ENCODE assay signal across 32 cellular contexts in genomic region chr2:235497096-235497495, GRCh38. TPM values are rescaled to one million over a fixed set of nuclear protein-coding genes. Genes with fewer than 3 reads are reported as not detected.
A peak's percentile ranks its signal among the peaks of the same experiment; 100 is the strongest.
DNase-seq lines count a peak whose midpoint lies in the region; ATAC-seq, FAIRE-seq and TF ChIP-seq lines count a peak whose summit lies in the region.
"Had no signal": no experiment of that assay in that cellular context is flagged by ENCODE, and none has a peak within 500 bp of the region (broad histone marks: within the 10 kb centered on the region; RNA-seq: fewer than 3 reads in every experiment).

No MANE protein-coding gene starts in this region.

- H3K36me3 ChIP-seq in BLaER1 treated with 17β-estradiol and CSF1 and Interleukin-3, amounts not matched to agents 10 nM and 100 nM, result no peaks in the 10 kb centered on the region
- H3K36me3 ChIP-seq in HEK293 (ENCODE audit: control insufficient read depth in 2 of 2, insufficient read depth in 1 of 2, low read length in 2 of 2), result no peaks in the 10 kb centered on the region
- no peaks in the 10 kb centered on the region for H3K36me3 ChIP-seq in astrocyte (ENCODE audit: insufficient read depth, low read length)
- H3K36me3 ChIP-seq in neural cell (ENCODE audit: insufficient read depth, low read length), result no peaks in the 10 kb centered on the region
- H3K36me3 ChIP-seq: gastrocnemius medialis, left ventricle myocardium inferior, MG63, pancreas, uterus had no signal

- peak overlapping the region; percentile 93 to 100 (median 98); a peak in 21 of 22 replicates for H3K4me2 ChIP-seq in BLaER1 treated with 17β-estradiol and CSF1 and Interleukin-3, amounts not matched to agents 10 nM and 100 nM
- H3K4me2 ChIP-seq in astrocyte (ENCODE audit: low read length), result no peak overlapping the region
- peak overlapping the region; percentile 86 for H3K4me2 ChIP-seq in neural cell (ENCODE audit: low read length)

- H3K4me3 Mint-ChIP-seq in astrocyte (ENCODE audit: unreplicated experiment), result peak overlapping the region; percentile 90
- H3K4me3 Mint-ChIP-seq: activated naive CD8-positive, alpha-beta T cell treated with anti-CD3 and anti-CD28 coated beads, Interleukin-2, amount 10 ng/mL, durations not matched to agents 7 days and 5 days; activated T-cell treated with anti-CD3 and anti-CD28 coated beads, Interleukin-2, amount 50 U/mL, for 24 hours; T-helper 2 cell treated with Interferon-gamma antibody and Interleukin-4, amounts not matched to agents 5 μg/mL and 100 μg/mL, for 36 hours had no signal

- H3K9me3 Mint-ChIP-seq in astrocyte (ENCODE audit: unreplicated experiment), result no peaks in the 10 kb centered on the region
- H3K9me3 Mint-ChIP-seq: activated naive CD8-positive, alpha-beta T cell treated with anti-CD3 and anti-CD28 coated beads, Interleukin-2, amount 10 ng/mL, durations not matched to agents 7 days and 5 days; activated T-cell treated with anti-CD3 and anti-CD28 coated beads, Interleukin-2, amount 50 U/mL, for 24 hours; stimulated activated effector memory CD8-positive, alpha-beta T cell treated with anti-CD3 and anti-CD28 coated beads, Interleukin-12 subunit alpha, Interleukin-12 subunit beta, amount 100 ng/mL, for 72 hours; T-helper 2 cell treated with Interferon-gamma antibody and Interleukin-4, amounts not matched to agents 5 μg/mL and 100 μg/mL, for 36 hours had no signal

- no peak for DNase-seq in astrocyte (ENCODE audit: low read depth)
- no peak for DNase-seq in NCI-H226
- DNase-seq in SK-N-DZ (ENCODE audit: low spot score), result no peak
- DNase-seq: activated CD4-positive, alpha-beta T cell treated with anti-CD3 and anti-CD28 coated beads for 48 hours; activated CD8-positive, alpha-beta memory T cell treated with anti-CD3 and anti-CD28 coated beads for 24 hours; activated gamma-delta T cell; activated naive CD8-positive, alpha-beta T cell treated with anti-CD3 and anti-CD28 coated beads, Interleukin-2, amount 10 ng/mL, durations not matched to agents 7 days and 5 days; activated T-cell treated with anti-CD3 and anti-CD28 coated beads, Interleukin-2, amount 50 U/mL, for 24 hours; dermis blood vessel endothelial cell; DMS153; gastrocnemius medialis; HCEC 1CT; left ventricle myocardium inferior; MG63; naive thymus-derived CD8-positive, alpha-beta T cell; NCI-H2029; NCI-H774; OCI-M1; pancreas; stimulated activated CD4-positive, alpha-beta T cell treated with anti-CD3 and anti-CD28 coated beads, Interleukin-4, amount 100 ng/mL, for 24 hours; uterus had no signal

- peaks cover 0 to 3% (median 0%) of the 10 kb centered on the region in 11 experiments; a peak in 2 of 22 replicates for H3K9me3 ChIP-seq in BLaER1 treated with 17β-estradiol and CSF1 and Interleukin-3, amounts not matched to agents 10 nM and 100 nM (replicated peaks in 1 of 11)
- H3K9me3 ChIP-seq in HEK293 (ENCODE audit: control insufficient read depth, insufficient read depth, low read depth, low read length), result no peaks in the 10 kb centered on the region
- H3K9me3 ChIP-seq in astrocyte (ENCODE audit: insufficient read depth, low read depth, low read length), result no peaks in the 10 kb centered on the region
- H3K9me3 ChIP-seq in neural cell (ENCODE audit: low read length), result no peaks in the 10 kb centered on the region
- H3K9me3 ChIP-seq: gastrocnemius medialis, MG63, pancreas, uterus had no signal

- TF ChIP-seq RAD21 in neural cell (conservative IDR thresholded peaks at IDR 0.05), result peak; percentile 11

- H3K27ac ChIP-seq in BLaER1 treated with 17β-estradiol and CSF1 and Interleukin-3, amounts not matched to agents 10 nM and 100 nM, result no peak overlapping the region
- H3K27ac ChIP-seq in HEK293 (ENCODE audit: extremely low read depth, low read depth, low read length) (no peak overlapping the region), astrocyte (ENCODE audit: low read depth, low read length) (no peak overlapping the region), neural cell (ENCODE audit: low read length) (no peak overlapping the region)
- H3K27ac ChIP-seq: gastrocnemius medialis, left ventricle myocardium inferior, pancreas, uterus had no signal

- no peaks in the 10 kb centered on the region for H3K9me2 ChIP-seq in neural cell (ENCODE audit: insufficient read depth, low read length)

- no peak for ATAC-seq in activated CD4-positive, CD25-positive, alpha-beta regulatory T cell treated with anti-CD3 and anti-CD28 coated beads, Interleukin-2, amount 50 U/mL, for 24 hours
- no peak for ATAC-seq in GM18868 (IDR thresholded peaks at IDR 0.05; ENCODE audit: unreplicated experiment)
- ATAC-seq: gastrocnemius medialis; naive thymus-derived CD8-positive, alpha-beta T cell; pancreas; Right ventricle myocardium inferior; sciatic nerve; stimulated activated effector memory CD8-positive, alpha-beta T cell treated with anti-CD3 and anti-CD28 coated beads, Interleukin-12 subunit alpha, Interleukin-12 subunit beta, amount 100 ng/mL, for 72 hours had no signal

- no peak for TF ChIP-seq CTCF in HEK293 (tag by site-specific recombination; IDR thresholded peaks at IDR 0.05)
- TF ChIP-seq CTCF in astrocyte (IDR thresholded peaks at IDR 0.05; ENCODE audit: insufficient read depth, low read depth, low read length), result no peak
- TF ChIP-seq CTCF in neural cell (IDR thresholded peaks at IDR 0.05; ENCODE audit: poor library complexity, severe bottlenecking), result peak; percentile 21

- no peak overlapping the region for H3K27ac Mint-ChIP-seq in astrocyte (ENCODE audit: unreplicated experiment)
- H3K27ac Mint-ChIP-seq: activated naive CD8-positive, alpha-beta T cell treated with anti-CD3 and anti-CD28 coated beads, Interleukin-2, amount 10 ng/mL, durations not matched to agents 7 days and 5 days; activated T-cell treated with anti-CD3 and anti-CD28 coated beads, Interleukin-2, amount 50 U/mL, for 24 hours; CD14-positive monocyte; naive thymus-derived CD8-positive, alpha-beta T cell; stimulated activated effector memory CD8-positive, alpha-beta T cell treated with anti-CD3 and anti-CD28 coated beads, Interleukin-12 subunit alpha, Interleukin-12 subunit beta, amount 100 ng/mL, for 72 hours; T-helper 2 cell treated with Interferon-gamma antibody and Interleukin-4, amounts not matched to agents 5 μg/mL and 100 μg/mL, for 36 hours had no signal

- H3K9ac ChIP-seq in BLaER1 treated with 17β-estradiol and CSF1 and Interleukin-3, amounts not matched to agents 10 nM and 100 nM, result no peak overlapping the region
- H3K9ac ChIP-seq in astrocyte (ENCODE audit: low read length) (no peak overlapping the region), neural cell (ENCODE audit: low read length) (no peak overlapping the region)

- H3K79me2 ChIP-seq in astrocyte (ENCODE audit: insufficient read depth, low read length) (peaks cover 66% of the 10 kb centered on the region), neural cell (replicated peaks; ENCODE audit: insufficient read depth, low read length) (peaks cover 65% of the 10 kb centered on the region)

- peaks cover 40% of the 10 kb centered on the region for H3K4me1 Mint-ChIP-seq in astrocyte (ENCODE audit: low read depth, unreplicated experiment)

- H4K20me1 ChIP-seq in BLaER1 treated with 17β-estradiol and CSF1 and Interleukin-3, amounts not matched to agents 10 nM and 100 nM, result peaks cover 67 to 75% (median 74%) of the 10 kb centered on the region in 11 experiments; a peak in 21 of 22 replicates
- H4K20me1 ChIP-seq in astrocyte (ENCODE audit: insufficient read depth, low read length) (peaks cover 70% of the 10 kb centered on the region), neural cell (ENCODE audit: insufficient read depth) (peaks cover 3% of the 10 kb centered on the region)

- no peaks in the 10 kb centered on the region for H3F3A ChIP-seq in neural cell (ENCODE audit: insufficient read depth, low read length, poor library complexity, severe bottlenecking)

- FAIRE-seq in astrocyte (lab: Jason Lieb, UNC), result no peak
- FAIRE-seq: islet of Langerhans, pancreas had no signal

- H3K4me1 ChIP-seq in BLaER1 treated with 17β-estradiol and CSF1 and Interleukin-3, amounts not matched to agents 10 nM and 100 nM, result peaks cover 44 to 84% (median 70%) of the 10 kb centered on the region in 10 experiments
- H3K4me1 ChIP-seq in HEK293 (ENCODE audit: control insufficient read depth, insufficient read depth, low read length), result peaks cover 12% of the 10 kb centered on the region
- peaks cover 30% of the 10 kb centered on the region for H3K4me1 ChIP-seq in astrocyte (ENCODE audit: insufficient read depth, low read length)

- CTCF ChIA-PET in HEK293 (lab: Yijun Ruan, JAX), result interaction anchor here (0.8 to 1.7 kb wide), 3 partner anchors 17 to 96 kb away, joined by 4 to 6 read pairs (median 4); no protein-coding TSS in a partner anchor

- H2AFZ ChIP-seq in astrocyte (ENCODE audit: low read depth, low read length) (no peak overlapping the region), neural cell (ENCODE audit: low read depth, low read length) (no peak overlapping the region)

- H3K27me3 Mint-ChIP-seq in astrocyte (ENCODE audit: low read depth, unreplicated experiment), result no peaks in the 10 kb centered on the region

- POLR2A ChIA-PET in HEK293 (lab: Yijun Ruan, JAX), result no interaction called here

- no peaks in the 10 kb centered on the region for H3K36me3 Mint-ChIP-seq in astrocyte (ENCODE audit: low read depth, unreplicated experiment)
- H3K36me3 Mint-ChIP-seq: stimulated activated effector memory CD8-positive, alpha-beta T cell treated with anti-CD3 and anti-CD28 coated beads, Interleukin-12 subunit alpha, Interleukin-12 subunit beta, amount 100 ng/mL, for 72 hours had no signal

- H3K4me3 ChIP-seq in BLaER1 treated with 17β-estradiol and CSF1 and Interleukin-3, amounts not matched to agents 10 nM and 100 nM, result no peak overlapping the region
- H3K4me3 ChIP-seq in HEK293 (ENCODE audit: low read depth, low read length) (no peak overlapping the region), astrocyte (ENCODE audit: insufficient read depth, low read depth, low read length) (no peak overlapping the region), neural cell (ENCODE audit: low read length) (peak overlapping the region; percentile 95)
- H3K4me3 ChIP-seq: gastrocnemius medialis, left ventricle myocardium inferior, MG63, pancreas, uterus had no signal

- H3K27me3 ChIP-seq in BLaER1 treated with 17β-estradiol and CSF1 and Interleukin-3, amounts not matched to agents 10 nM and 100 nM, result peaks cover 0 to 39% (median 0%) of the 10 kb centered on the region in 11 experiments; a peak in 6 of 22 replicates
- no peaks in the 10 kb centered on the region for H3K27me3 ChIP-seq in astrocyte (ENCODE audit: insufficient read depth, low read length)
- H3K27me3 ChIP-seq in neural cell (ENCODE audit: insufficient read depth, low read depth, low read length), result no peaks in the 10 kb centered on the region
- H3K27me3 ChIP-seq: gastrocnemius medialis, MG63, pancreas, uterus had no signal

- no peak for TF ChIP-seq EP300 in neural cell (conservative IDR thresholded peaks at IDR 0.05; ENCODE audit: poor library complexity, severe bottlenecking)

TF ChIP-seq in HEK293, 187 proteins besides CTCF, POLR2A, EP300 and RAD21 (continues in another document):
- TF ChIP-seq HOXC10 (CRISPR knock-in tag; IDR thresholded peaks at IDR 0.05), result no peak

TF ChIP-seq in neural cell, 6 proteins besides CTCF, POLR2A, EP300 and RAD21 (continues in another document):
- TF ChIP-seq POLR2AphosphoS5 (IDR thresholded peaks at IDR 0.05), result no peak

RNA-seq across cellular contexts. Expression of gene AGAP1, which starts 3.3 kb away (rescaled TPM):
- total RNA-seq in astrocyte, result 37.3 and 39.4 TPM in 2 replicates
- 17.4 and 21.9 TPM in 2 replicates for polyA plus RNA-seq in neural cell
- polyA minus RNA-seq in neural cell, result 74.5 and 87.4 TPM in 2 replicates
- 10.1 and 11.7 TPM in 2 replicates for polyA plus RNA-seq in SK-N-DZ (2014; cell fraction: cytosol; rRNA removed)
- polyA plus RNA-seq in SK-N-DZ (2014; cell fraction: nucleus; rRNA removed), result 6.9 and 15.3 TPM in 2 replicates
- polyA plus RNA-seq: CD14-positive monocyte had no signal
